In the genomic region with DNA sequence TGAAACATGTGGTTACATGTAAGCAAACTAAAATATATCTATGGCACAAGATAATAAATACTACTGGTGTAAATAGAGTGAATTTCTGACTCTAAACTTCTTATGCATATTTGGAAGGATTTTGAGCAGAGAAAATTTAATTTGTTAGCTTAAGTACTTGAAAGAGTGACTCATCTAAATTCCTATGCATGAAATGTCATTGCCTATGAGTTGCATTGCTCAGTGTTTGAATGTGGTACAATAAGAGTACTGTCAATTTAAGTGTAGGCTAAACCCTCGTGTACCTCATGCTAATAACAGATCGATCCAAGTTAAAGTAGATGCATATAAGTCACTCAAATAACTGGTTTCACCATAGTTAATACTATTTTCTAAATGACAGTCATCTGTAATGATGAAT, we compare ENCODE assay signal across 16 cellular contexts. TPM values are rescaled to one million over a fixed set of nuclear protein-coding genes. Genes with fewer than 3 reads are reported as not detected.
DNase-seq lines count a peak whose midpoint lies in the region; ATAC-seq, FAIRE-seq and TF ChIP-seq lines count a peak whose summit lies in the region.
"Had no signal": no experiment of that assay in that cellular context is flagged by ENCODE, and none has a peak within 500 bp of the region (broad histone marks: within the 10 kb centered on the region; RNA-seq: fewer than 3 reads in every experiment).

No MANE protein-coding gene starts in this region.

- H3K4me1 Mint-ChIP-seq in CD4-positive, alpha-beta T cell (ENCODE audit: low read depth): no peaks in the 10 kb centered on the region
- H3K4me1 Mint-ChIP-seq: stimulated activated effector memory CD8-positive, alpha-beta T cell treated with anti-CD3 and anti-CD28 coated beads, Interleukin-12 subunit alpha, Interleukin-12 subunit beta, amount 100 ng/mL, for 72 hours had no signal

- H3K9me3 ChIP-seq in IMR-90 (ENCODE audit: control insufficient read depth, insufficient read depth, low read length): no peaks in the 10 kb centered on the region
- no peaks in the 10 kb centered on the region for H3K9me3 ChIP-seq in CD4-positive, alpha-beta T cell (ENCODE audit: control insufficient read depth, low read length)

- no peak for TF ChIP-seq POLR2A in IMR-90 (IDR thresholded peaks at IDR 0.05; ENCODE audit: low read depth, low read length)

- H2BK20ac ChIP-seq in IMR-90 (ENCODE audit: low read depth, low read length): no peak overlapping the region

- H3K4me1 ChIP-seq in IMR-90 (ENCODE audit: control insufficient read depth, insufficient read depth, low read length): no peaks in the 10 kb centered on the region

- no peaks in the 10 kb centered on the region for H3K27me3 Mint-ChIP-seq in CD4-positive, alpha-beta T cell

- H2BK5ac ChIP-seq in IMR-90 (ENCODE audit: low read depth, low read length, poor library complexity, severe bottlenecking): no peak overlapping the region

- no peak overlapping the region for H2AFZ ChIP-seq in IMR-90 (replicated peaks; ENCODE audit: low read length, poor library complexity)

- H3K27me3 ChIP-seq in IMR-90 (ENCODE audit: control insufficient read depth, insufficient read depth, low read length) (no peaks in the 10 kb centered on the region), bronchial epithelial cell (ENCODE audit: control insufficient read depth, insufficient read depth, low read length) (no peaks in the 10 kb centered on the region)
- H3K27me3 ChIP-seq in CD4-positive, alpha-beta T cell (ENCODE audit: control insufficient read depth, insufficient read depth, low read length): no peaks in the 10 kb centered on the region

- no CpG with 5 or more reads among the region's 2 CpGs for WGBS in IMR-90 (ENCODE audit: extremely low coverage in 2 of 2, insufficient read length in 1 of 2), 2 experiments

- no peak overlapping the region for H2BK15ac ChIP-seq in IMR-90 (ENCODE audit: low read depth, low read length)

- no peak overlapping the region for H3K27ac ChIP-seq in IMR-90 (ENCODE audit: insufficient read depth, low read length)
- no peak overlapping the region for H3K27ac ChIP-seq in CD4-positive, alpha-beta T cell (ENCODE audit: low read depth, low read length)

- no peak overlapping the region for H3K14ac ChIP-seq in IMR-90 (replicated peaks; ENCODE audit: low read depth, low read length)

- no peaks in the 10 kb centered on the region for H3K36me3 Mint-ChIP-seq in CD4-positive, alpha-beta T cell (ENCODE audit: low read depth)
- H3K36me3 Mint-ChIP-seq: CD4-positive, CD25-positive, alpha-beta regulatory T cell; stimulated activated effector memory CD8-positive, alpha-beta T cell treated with anti-CD3 and anti-CD28 coated beads, Interleukin-12 subunit alpha, Interleukin-12 subunit beta, amount 100 ng/mL, for 72 hours had no signal

- peak; percentile 95 for ATAC-seq in IMR-90 (ENCODE audit: low read depth)
- ATAC-seq in HG03135 (IDR thresholded peaks at IDR 0.05; ENCODE audit: unreplicated experiment): no peak
- no peak for ATAC-seq in CD4-positive, alpha-beta T cell (ENCODE audit: poor library complexity)
- ATAC-seq: stimulated activated effector memory CD8-positive, alpha-beta T cell treated with anti-CD3 and anti-CD28 coated beads, Interleukin-12 subunit alpha, Interleukin-12 subunit beta, amount 100 ng/mL, for 72 hours had no signal

- H3K4ac ChIP-seq in IMR-90 (ENCODE audit: low read depth, low read length): no peak overlapping the region

- 0 out of 2 replicates have a peak overlapping the region, but pooled peaks have one; percentile 14 for H3K4me2 ChIP-seq in IMR-90 (ENCODE audit: low read depth, low read length)

- H3K18ac ChIP-seq in IMR-90 (ENCODE audit: low read depth, low read length): no peak overlapping the region

- H3K79me1 ChIP-seq in IMR-90 (ENCODE audit: low read depth in 1 of 2, low read length in 2 of 2): no peaks in the 10 kb centered on the region

- POLR2A ChIA-PET in IMR-90 (lab: Charles Lee; ENCODE audit: unreplicated experiment): no interaction called here
- POLR2A ChIA-PET in CD4-positive, alpha-beta T cell (lab: Charles Lee): no interaction called here

- H3K4me3 Mint-ChIP-seq in CD4-positive, alpha-beta T cell: no peak overlapping the region
- H3K4me3 Mint-ChIP-seq: CD4-positive, CD25-positive, alpha-beta regulatory T cell; stimulated activated effector memory CD8-positive, alpha-beta T cell treated with anti-CD3 and anti-CD28 coated beads, Interleukin-12 subunit alpha, Interleukin-12 subunit beta, amount 100 ng/mL, for 72 hours had no signal

- H3K56ac ChIP-seq in IMR-90 (ENCODE audit: extremely low read depth, insufficient read depth, low read length): no peak overlapping the region

- CTCF ChIA-PET in IMR-90 (lab: Yijun Ruan, JAX): interaction anchor here (0.7 kb wide), 1 partner anchor 958 kb away, joined by 3 read pairs; no protein-coding TSS in a partner anchor
- CTCF ChIA-PET in CD4-positive, alpha-beta T cell (lab: Charles Lee): no interaction called here

- dilution Hi-C loops in IMR-90 (cut with HindIII; ENCODE audit: low sequenced_read_pairs, unreplicated experiment): no loop called here

- H2BK120ac ChIP-seq in IMR-90 (ENCODE audit: low read depth, low read length): no peak overlapping the region

- no TSS peak for BruUV-seq in IMR-90 (replicated peaks; lab: Mats Ljungman, UMichigan)

- H3K36me3 ChIP-seq in IMR-90 (ENCODE audit: control insufficient read depth, insufficient read depth, low read length) (no peaks in the 10 kb centered on the region), bronchial epithelial cell (ENCODE audit: control insufficient read depth, insufficient read depth, low read length) (no peaks in the 10 kb centered on the region)

- no peak overlapping the region for H3K23ac ChIP-seq in IMR-90 (ENCODE audit: low read depth, low read length)

- H2AK5ac ChIP-seq in IMR-90 (ENCODE audit: low read depth, low read length): no peak overlapping the region

- H3K4me3 ChIP-seq in AG09309 (ENCODE audit: control insufficient read depth, low read depth, low read length) (no peak overlapping the region), IMR-90 (ENCODE audit: insufficient read depth, low read depth, low read length) (no peak overlapping the region), bronchial epithelial cell (ENCODE audit: low read depth, low read length) (no peak overlapping the region)

- H4K5ac ChIP-seq in IMR-90 (ENCODE audit: low read depth, low read length): no peak overlapping the region

- no peak for TF ChIP-seq RAD21 in IMR-90 (IDR thresholded peaks at IDR 0.05; ENCODE audit: low read length)

- intact Hi-C loops in IMR-90 (cut with micrococcal nuclease): no loop called here
- intact Hi-C loops in CD4-positive, alpha-beta T cell (cut with DNase I, micrococcal nuclease): no loop called here

- TF ChIP-seq CTCF in AG09309 (IDR thresholded peaks at IDR 0.05; ENCODE audit: control insufficient read depth, insufficient read depth, low read depth, low read length, missing control alignments) (no peak), IMR-90 (conservative IDR thresholded peaks at IDR 0.05; ENCODE audit: low read depth, low read length) (no peak), bronchial epithelial cell (IDR thresholded peaks at IDR 0.05; ENCODE audit: insufficient read depth, low read length, severe bottlenecking) (no peak)
- TF ChIP-seq CTCF in CD4-positive, alpha-beta T cell (IDR thresholded peaks at IDR 0.05): no peak

- no peaks in the 10 kb centered on the region for H3K9me1 ChIP-seq in IMR-90 (ENCODE audit: insufficient read depth, low read length)

- no peaks in the 10 kb centered on the region for H4K20me1 ChIP-seq in IMR-90 (ENCODE audit: insufficient read depth, low read length)

- no peak overlapping the region for H2AK9ac ChIP-seq in IMR-90 (replicated peaks; ENCODE audit: low read depth, low read length, poor library complexity)

- no peak overlapping the region for H4K91ac ChIP-seq in IMR-90 (ENCODE audit: insufficient read depth, low read depth, low read length)

- H4K8ac ChIP-seq in IMR-90 (ENCODE audit: low read depth in 2 of 2, low read length in 2 of 2): no peak overlapping the region

- no peaks in the 10 kb centered on the region for H3K9me3 Mint-ChIP-seq in CD4-positive, alpha-beta T cell
- H3K9me3 Mint-ChIP-seq: stimulated activated effector memory CD8-positive, alpha-beta T cell treated with anti-CD3 and anti-CD28 coated beads, Interleukin-12 subunit alpha, Interleukin-12 subunit beta, amount 100 ng/mL, for 72 hours had no signal

- in situ Hi-C loops in IMR-90 (cut with MboI; ENCODE audit: low sequenced_read_pairs): no loop called here

- no peak overlapping the region for H3K27ac Mint-ChIP-seq in CD4-positive, alpha-beta T cell
- H3K27ac Mint-ChIP-seq: CD4-positive, CD25-positive, alpha-beta regulatory T cell; stimulated activated effector memory CD8-positive, alpha-beta T cell treated with anti-CD3 and anti-CD28 coated beads, Interleukin-12 subunit alpha, Interleukin-12 subunit beta, amount 100 ng/mL, for 72 hours had no signal

- no peak for FAIRE-seq in bronchial epithelial cell (lab: Jason Lieb, UNC)

- DNase-seq in AG09309 (ENCODE audit: low read depth) (peak; percentile 31), IMR-90 (peak; percentile 89), bronchial epithelial cell (ENCODE audit: low read depth) (peak; percentile 83), kidney glomerular epithelial cell (lab: John Stamatoyannopoulos, UW) (peak; percentile 27), iPS-NIHi7 (ENCODE audit: extremely low spot score) (no peak), activated gamma-delta T cell treated with Interleukin-2 at 50 U/mL for 16 hours (no peak)
- no peak for DNase-seq in CD4-positive, alpha-beta T cell
- DNase-seq: activated CD4-positive, CD25-positive, alpha-beta regulatory T cell; activated T-cell treated with anti-CD3 and anti-CD28 coated beads for 4 hours; CD4-positive, CD25-positive, alpha-beta regulatory T cell; effector memory CD4-positive, alpha-beta T cell; NK-92 treated with Interleukin-12 subunit alpha and Interleukin-12 subunit beta, amount 100 ng/mL, for 24 hours had no signal

- no peak overlapping the region for H3K9ac ChIP-seq in IMR-90 (ENCODE audit: low read depth, low read length)

TF ChIP-seq in IMR-90, 13 proteins besides CTCF, POLR2A, EP300 and RAD21:
- TF ChIP-seq RCOR1 (IDR thresholded peaks at IDR 0.05; ENCODE audit: insufficient replicate concordance, low read length): no peak
- TF ChIP-seq FOS (IDR thresholded peaks at IDR 0.05; ENCODE audit: low read depth, low read length): peak; percentile 86
- peak; percentile 74 for TF ChIP-seq CEBPB (IDR thresholded peaks at IDR 0.05; ENCODE audit: low read depth, low read length)
- peak; percentile 43 for TF ChIP-seq NFE2L2 (IDR thresholded peaks at IDR 0.05; ENCODE audit: low read depth, low read length)

RNA-seq across cellular contexts. Expression of a gene that starts 5.3 kb away (rescaled TPM):
- not detected in 2 replicates for total RNA-seq in IMR-90 (2012; rRNA removed)
- not detected in 2 replicates for polyA plus RNA-seq in IMR-90 (2012; rRNA removed)
- polyA plus RNA-seq in IMR-90 (2012; cell fraction: cytosol; rRNA removed): not detected in 2 replicates
- polyA plus RNA-seq in IMR-90 (2012; cell fraction: nucleus; rRNA removed; ENCODE audit: low replicate concordance): not detected in 2 replicates
- 0.26 and 0.38 TPM in 2 replicates for total RNA-seq in bronchial epithelial cell
- not detected for total RNA-seq in CD4-positive, alpha-beta T cell
- total RNA-seq: CD4-positive, CD25-positive, alpha-beta regulatory T cell; mesenteric fat pad; osteoblast had no signal
- polyA plus RNA-seq: CD4-positive, CD25-positive, alpha-beta regulatory T cell had no signal

Comparison
In these comparisons a context has a peak if more than half of its experiments do, and no peak if none do; other contexts are left out.
1. DNase-seq: peak in AG09309 (single experiment), IMR-90 (single experiment), bronchial epithelial cell (single experiment) and kidney glomerular epithelial cell (single experiment); none in iPS-NIHi7 (single experiment), CD4-positive, alpha-beta T cell (0 of 10) and activated gamma-delta T cell treated with Interleukin-2 at 50 U/mL for 16 hours (single experiment).